ENCODE assay signal across 25 cellular contexts in the genomic region with DNA sequence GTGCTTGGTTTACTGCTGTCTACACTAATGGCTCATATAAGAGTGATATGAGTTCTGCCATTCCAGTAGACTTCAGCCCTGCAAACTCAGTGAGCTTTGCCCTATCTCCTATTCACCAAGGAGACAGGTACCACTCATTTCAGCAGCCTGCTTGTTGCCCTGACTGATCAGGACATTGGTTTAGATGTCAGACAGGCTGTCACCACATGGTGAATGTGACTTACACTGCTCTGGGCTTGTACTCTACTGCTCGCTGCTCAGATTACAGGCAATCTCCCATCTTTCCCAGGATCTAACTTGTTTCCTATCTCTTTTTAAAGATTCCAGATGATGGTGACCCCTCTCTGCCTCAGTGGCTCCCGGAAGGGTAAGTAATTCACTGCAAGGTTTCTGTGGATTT.
"Had no signal": no experiment of that assay in that cellular context is flagged by ENCODE, and none has a peak within 500 bp of the region (broad histone marks: within the 10 kb centered on the region; RNA-seq: fewer than 3 reads in every experiment).

No MANE protein-coding gene starts in this region.

- DNase-seq: central memory CD4-positive, alpha-beta T cell; effector CD8-positive, alpha-beta T cell; endodermal cell; foreskin keratinocyte; glutamatergic neuron; heart right ventricle; hippocampal formation; kidney glomerular epithelial cell; left colon; left ventricle myocardium superior; lower lobe of right lung; naive B cell; pancreas; sigmoid colon; stimulated activated CD4-positive, alpha-beta T cell treated with anti-CD3 and anti-CD28 coated beads, Interleukin-12 subunit alpha, Interleukin-12 subunit beta, amount 100 ng/mL, for 4 hours; stimulated activated CD4-positive, alpha-beta T cell treated with anti-CD3 and anti-CD28 coated beads, Interleukin-1b, Interleukin-23, amount 100 ng/mL, for 48 hours; stimulated activated CD4-positive, alpha-beta T cell treated with anti-CD3 and anti-CD28 coated beads, Interleukin-4, amount 100 ng/mL, for 1 hour; stimulated activated CD8-positive, alpha-beta memory T cell treated with anti-CD3 and anti-CD28 coated beads, Interleukin-4, amount 100 ng/mL, for 48 hours; stimulated activated naive CD4-positive, alpha-beta T cell treated with Interleukin-2 at 50 U/mL for 16 hours; stomach; thyroid gland had no signal

- H3K36me3 ChIP-seq: neutrophil had no signal

- H3K9me3 ChIP-seq: heart right ventricle, lower lobe of right lung, neutrophil, pancreas, sigmoid colon, stomach, thyroid gland had no signal

- H3K27ac ChIP-seq: epithelial cell of prostate, foreskin keratinocyte, heart right ventricle, lower lobe of right lung, neutrophil, pancreas, sigmoid colon, stomach, thyroid gland had no signal

- H3K27me3 ChIP-seq: foreskin keratinocyte, heart right ventricle, neutrophil, pancreas, sigmoid colon, stomach, thyroid gland had no signal

- H3K4me1 ChIP-seq: pancreas, sigmoid colon, stomach, thyroid gland had no signal

- H3K4me3 ChIP-seq: heart right ventricle, lower lobe of right lung, pancreas, sigmoid colon, smooth muscle cell, stomach, thyroid gland had no signal

- ATAC-seq: heart right ventricle; left colon; left ventricle myocardium superior; lower lobe of right lung; natural killer cell treated with Interleukin-12 subunit alpha and Interleukin-12 subunit beta and Interleukin-15 and Interleukin-18, amount 100 ng/mL, for 72 hours; pancreas had no signal
